In genomic region chr7:32893225-32893560, GRCh38 we compare ENCODE assay signal across 9 cellular contexts. TPM values are rescaled to one million over a fixed set of nuclear protein-coding genes. Genes with fewer than 3 reads are reported as not detected.
DNase-seq lines count a peak whose midpoint lies in the region; ATAC-seq and TF ChIP-seq lines count a peak whose summit lies in the region.
"Had no signal": no experiment of that assay in that cellular context is flagged by ENCODE, and none has a peak within 500 bp of the region (broad histone marks: within the 10 kb centered on the region; RNA-seq: fewer than 3 reads in every experiment).

No MANE protein-coding gene starts in this region.

- intact Hi-C loops in activated T-helper 2 cell treated with anti-CD3 and anti-CD28 coated beads, Interferon-gamma antibody, Interleukin-2, Interleukin-4, amounts not matched to agents 10 μg/mL and 5 μg/mL and 100 μg/mL, durations not matched to agents 14 hours and 24 hours and 36 hours (cut with micrococcal nuclease), result loop anchor here (2.0 kb wide), 2 partner anchors 236 to 402 kb away; partner anchors contain the start of genes BBS9 and LSM5
- intact Hi-C loops in left lung (cut with DNase I), result no loop called here

- TF ChIP-seq CTCF in left lung (IDR thresholded peaks at IDR 0.05), result no peak
- no peak for TF ChIP-seq CTCF in thoracic aorta (IDR thresholded peaks at IDR 0.05)

- peaks cover 35% of the 10 kb centered on the region for H3K4me1 Mint-ChIP-seq in activated CD8-positive, alpha-beta memory T cell treated with anti-CD3 and anti-CD28 coated beads, Interleukin-2, amount 10 ng/mL, durations not matched to agents 7 days and 5 days
- peaks cover 42% of the 10 kb centered on the region for H3K4me1 Mint-ChIP-seq in activated T-helper 2 cell treated with anti-CD3 and anti-CD28 coated beads, Interferon-gamma antibody, Interleukin-2, Interleukin-4, amounts not matched to agents 10 μg/mL and 5 μg/mL and 100 μg/mL, durations not matched to agents 14 hours and 24 hours and 36 hours (ENCODE audit: low read depth)

- peak overlapping the region; percentile 84 for H3K27ac Mint-ChIP-seq in activated CD8-positive, alpha-beta memory T cell treated with anti-CD3 and anti-CD28 coated beads, Interleukin-2, amount 10 ng/mL, durations not matched to agents 7 days and 5 days
- peak overlapping the region; percentile 99 for H3K27ac Mint-ChIP-seq in activated T-helper 2 cell treated with anti-CD3 and anti-CD28 coated beads, Interferon-gamma antibody, Interleukin-2, Interleukin-4, amounts not matched to agents 10 μg/mL and 5 μg/mL and 100 μg/mL, durations not matched to agents 14 hours and 24 hours and 36 hours

- CTCF ChIA-PET in activated CD8-positive, alpha-beta memory T cell treated with anti-CD3 and anti-CD28 coated beads, Interleukin-2, amount 10 ng/mL, durations not matched to agents 7 days and 5 days (lab: Charles Lee), result interaction anchor here (2.4 to 6.0 kb wide), 3 partner anchors 9 to 47 kb away, joined by 12 to 39 read pairs (median 31); no protein-coding TSS in a partner anchor

- H3K36me3 Mint-ChIP-seq in activated CD8-positive, alpha-beta memory T cell treated with anti-CD3 and anti-CD28 coated beads, Interleukin-2, amount 10 ng/mL, durations not matched to agents 7 days and 5 days, result peaks cover 19% of the 10 kb centered on the region
- peaks cover 24% of the 10 kb centered on the region for H3K36me3 Mint-ChIP-seq in activated T-helper 2 cell treated with anti-CD3 and anti-CD28 coated beads, Interferon-gamma antibody, Interleukin-2, Interleukin-4, amounts not matched to agents 10 μg/mL and 5 μg/mL and 100 μg/mL, durations not matched to agents 14 hours and 24 hours and 36 hours (ENCODE audit: low read depth)

- H3K27ac ChIP-seq in left lung (peak overlapping the region; percentile 97 to 99), thoracic aorta (peak overlapping the region; percentile 85 to 93)

- ATAC-seq in activated CD8-positive, alpha-beta memory T cell treated with anti-CD3 and anti-CD28 coated beads, Interleukin-2, amount 10 ng/mL, durations not matched to agents 7 days and 5 days, result no peak
- ATAC-seq in left lung (no peak), thoracic aorta (ENCODE audit: insufficient number of reproducible peaks, low FRiP score, low read depth) (no peak), HG02798 (IDR thresholded peaks at IDR 0.05; ENCODE audit: poor library complexity, unreplicated experiment) (no peak)

- H3K36me3 ChIP-seq in left lung (no peaks in the 10 kb centered on the region), thoracic aorta (no peaks in the 10 kb centered on the region)

- peak overlapping the region; percentile 78 for H3K4me3 Mint-ChIP-seq in activated CD8-positive, alpha-beta memory T cell treated with anti-CD3 and anti-CD28 coated beads, Interleukin-2, amount 10 ng/mL, durations not matched to agents 7 days and 5 days
- H3K4me3 Mint-ChIP-seq in activated T-helper 2 cell treated with anti-CD3 and anti-CD28 coated beads, Interferon-gamma antibody, Interleukin-2, Interleukin-4, amounts not matched to agents 10 μg/mL and 5 μg/mL and 100 μg/mL, durations not matched to agents 14 hours and 24 hours and 36 hours (ENCODE audit: low read depth), result peak overlapping the region; percentile 88

- H3K9me3 Mint-ChIP-seq in activated CD8-positive, alpha-beta memory T cell treated with anti-CD3 and anti-CD28 coated beads, Interleukin-2, amount 10 ng/mL, durations not matched to agents 7 days and 5 days (ENCODE audit: low read depth), result no peaks in the 10 kb centered on the region
- H3K9me3 Mint-ChIP-seq in activated T-helper 2 cell treated with anti-CD3 and anti-CD28 coated beads, Interferon-gamma antibody, Interleukin-2, Interleukin-4, amounts not matched to agents 10 μg/mL and 5 μg/mL and 100 μg/mL, durations not matched to agents 14 hours and 24 hours and 36 hours, result no peaks in the 10 kb centered on the region

- no peaks in the 10 kb centered on the region for H3K27me3 ChIP-seq in left lung
- no peaks in the 10 kb centered on the region for H3K27me3 ChIP-seq in thoracic aorta (replicated peaks; ENCODE audit: insufficient read depth)

- H3K4me1 ChIP-seq in left lung (peaks cover 12 to 42% of the 10 kb centered on the region in 2 donors), thoracic aorta (ENCODE audit: control insufficient read depth in 1 of 2, low read depth in 2 of 2) (peaks cover 19 to 30% of the 10 kb centered on the region in 2 donors)

- no peaks in the 10 kb centered on the region for H3K9me3 ChIP-seq in left lung
- H3K9me3 ChIP-seq in thoracic aorta, result no peaks in the 10 kb centered on the region

- H3K4me3 ChIP-seq in left lung (peak overlapping the region in 1 of 2 donors; percentile 73), thoracic aorta (peak overlapping the region; percentile 96)

- DNase-seq in activated CD8-positive, alpha-beta memory T cell treated with anti-CD3 and anti-CD28 coated beads, Interleukin-2, amount 10 ng/mL, durations not matched to agents 7 days and 5 days, result peak; percentile 50
- no peak for DNase-seq in activated CD8-positive, alpha-beta memory T cell treated with anti-CD3 and anti-CD28 coated beads, Interleukin-2, amount 50 U/mL, for 4 hours
- DNase-seq in activated T-helper 2 cell treated with anti-CD3 and anti-CD28 coated beads, Interferon-gamma antibody, Interleukin-2, Interleukin-4, amounts not matched to agents 10 μg/mL and 5 μg/mL and 100 μg/mL, durations not matched to agents 14 hours and 24 hours and 36 hours (ENCODE audit: low spot score), result no peak
- DNase-seq in left lung, result no peak
- no peak for DNase-seq in thoracic aorta (ENCODE audit: low spot score)
- no peak for DNase-seq in RPMI8226
- no peak for DNase-seq in hippocampal formation (lab: John Stamatoyannopoulos, UW)
- DNase-seq: stimulated activated CD4-positive, alpha-beta T cell treated with anti-CD3 and anti-CD28 coated beads, Interleukin-15, amount 100 ng/mL, for 24 hours had no signal

- H3K27me3 Mint-ChIP-seq in activated CD8-positive, alpha-beta memory T cell treated with anti-CD3 and anti-CD28 coated beads, Interleukin-2, amount 10 ng/mL, durations not matched to agents 7 days and 5 days, result no peaks in the 10 kb centered on the region
- H3K27me3 Mint-ChIP-seq in activated T-helper 2 cell treated with anti-CD3 and anti-CD28 coated beads, Interferon-gamma antibody, Interleukin-2, Interleukin-4, amounts not matched to agents 10 μg/mL and 5 μg/mL and 100 μg/mL, durations not matched to agents 14 hours and 24 hours and 36 hours (ENCODE audit: low read depth), result no peaks in the 10 kb centered on the region

RNA-seq across cellular contexts. Expression of gene KBTBD2, which starts 1.6 kb away (rescaled TPM):
- total RNA-seq in activated CD8-positive, alpha-beta memory T cell treated with anti-CD3 and anti-CD28 coated beads, Interleukin-2, amount 10 ng/mL, durations not matched to agents 7 days and 5 days, result 10 to 100 TPM; 30.3 to 38.5 TPM
- total RNA-seq in activated T-helper 2 cell treated with anti-CD3 and anti-CD28 coated beads, Interferon-gamma antibody, Interleukin-2, Interleukin-4, amounts not matched to agents 10 μg/mL and 5 μg/mL and 100 μg/mL, durations not matched to agents 14 hours and 24 hours and 36 hours, result 25.7 and 27.8 TPM in 2 replicates
- total RNA-seq in left lung, result 10 to 100 TPM; 28.7 to 36.8 TPM
- total RNA-seq in thoracic aorta, result 10 to 100 TPM; 24.1 to 47.9 TPM
